In genomic region chr3:102233881-102234280, GRCh38 we compare ENCODE assay signal across 12 cellular contexts.
DNase-seq lines count a peak whose midpoint lies in the region; ATAC-seq and TF ChIP-seq lines count a peak whose summit lies in the region.
"Had no signal": no experiment of that assay in that cellular context is flagged by ENCODE, and none has a peak within 500 bp of the region (broad histone marks: within the 10 kb centered on the region; RNA-seq: fewer than 3 reads in every experiment).

No MANE protein-coding gene starts in this region.

- H3K27me3 ChIP-seq in BLaER1 (no peaks in the 10 kb centered on the region), breast epithelium (no peaks in the 10 kb centered on the region)

- no peak overlapping the region for H3K4me3 ChIP-seq in BLaER1
- H3K4me3 ChIP-seq in breast epithelium: no peak overlapping the region
- H3K4me3 ChIP-seq: lower lobe of right lung had no signal

- no peak overlapping the region; the same call in 1 of the 2 replicates for H3K9ac ChIP-seq in BLaER1

- H3K4me1 ChIP-seq in BLaER1: peaks cover 62% of the 10 kb centered on the region
- no peaks in the 10 kb centered on the region for H3K4me1 ChIP-seq in breast epithelium
- H3K4me1 ChIP-seq: lower lobe of right lung had no signal

- DNase-seq in breast epithelium (ENCODE audit: low spot score in 2 of 2): no peak
- DNase-seq in stimulated activated naive CD8-positive, alpha-beta T cell treated with anti-CD3 and anti-CD28 coated beads, Interleukin-15, Interleukin-2, amounts not matched to agents 100 U/mL and 50 U/mL, for 24 hours: no peak
- DNase-seq in KG1 (lab: John Stamatoyannopoulos, UW): no peak
- DNase-seq: activated CD4-positive, alpha-beta T cell treated with anti-CD3 and anti-CD28 coated beads, Interleukin-2, amount 50 U/mL, for 4 hours; lower lobe of right lung; MV-4-11; RPMI8226 had no signal

- no peaks in the 10 kb centered on the region for H3K9me3 ChIP-seq in BLaER1
- H3K9me3 ChIP-seq in breast epithelium: no peaks in the 10 kb centered on the region
- H3K9me3 ChIP-seq: lower lobe of right lung had no signal

- no peaks in the 10 kb centered on the region for H3K36me3 ChIP-seq in BLaER1
- no peaks in the 10 kb centered on the region for H3K36me3 ChIP-seq in breast epithelium
- H3K36me3 ChIP-seq: lower lobe of right lung had no signal

- ATAC-seq in GM19351 (IDR thresholded peaks at IDR 0.05; ENCODE audit: unreplicated experiment) (peak; percentile 87), HG02840 (IDR thresholded peaks at IDR 0.05; ENCODE audit: low FRiP score, unreplicated experiment) (peak; percentile 72), HG03575 (IDR thresholded peaks at IDR 0.05; ENCODE audit: extremely low read depth, insufficient number of reproducible peaks, low FRiP score, unreplicated experiment) (peak; percentile 96), SK-N-SH treated with all-trans-retinoic acid at 6 μM for 48 hours (no peak)
- ATAC-seq in stimulated activated naive CD8-positive, alpha-beta T cell treated with anti-CD3 and anti-CD28 coated beads, Interleukin-15, Interleukin-2, amounts not matched to agents 100 U/mL and 50 U/mL, for 24 hours: no peak
- ATAC-seq: lower lobe of right lung had no signal

- H3K4me2 ChIP-seq in BLaER1: peak overlapping the region; percentile 70

- intact Hi-C loops in breast epithelium (cut with DNase I; ENCODE audit: low total_unique reads): no loop called here

- TF ChIP-seq CTCF in breast epithelium (IDR thresholded peaks at IDR 0.05): no peak

- H4K20me1 ChIP-seq in BLaER1: no peaks in the 10 kb centered on the region

- no peak overlapping the region; the same call in 1 of the 2 replicates for H3K27ac ChIP-seq in BLaER1
- H3K27ac ChIP-seq in breast epithelium: no peak overlapping the region
- H3K27ac ChIP-seq: lower lobe of right lung had no signal

- TF ChIP-seq POLR2A in breast epithelium (IDR thresholded peaks at IDR 0.05): no peak

TF ChIP-seq in SK-N-SH treated with all-trans-retinoic acid at 6 μM for 48 hours, 23 proteins besides CTCF, POLR2A, EP300 and RAD21:
- no peak for TF ChIP-seq ZFP3 (CRISPR knock-in tag; IDR thresholded peaks at IDR 0.05)
- TF ChIP-seq ZNF565 (CRISPR knock-in tag; conservative IDR thresholded peaks at IDR 0.05; ENCODE audit: low read depth): no peak
- TF ChIP-seq POU6F1 (CRISPR knock-in tag; IDR thresholded peaks at IDR 0.05; ENCODE audit: borderline replicate concordance, low read depth): no peak
- TF ChIP-seq SNAI2 (CRISPR knock-in tag; IDR thresholded peaks at IDR 0.05): no peak
- no peak for TF ChIP-seq PPARA (CRISPR knock-in tag; IDR thresholded peaks at IDR 0.05; ENCODE audit: borderline replicate concordance)
- no peak for TF ChIP-seq ZNF8 (CRISPR knock-in tag; IDR thresholded peaks at IDR 0.05)
- TF ChIP-seq ARNTL (CRISPR knock-in tag; IDR thresholded peaks at IDR 0.05; ENCODE audit: borderline replicate concordance, low read depth): no peak

Comparison
In these comparisons a context has a peak if more than half of its experiments do, and no peak if none do; other contexts are left out.
1. ATAC-seq: peak in GM19351 (single experiment), HG02840 (single experiment) and HG03575 (single experiment); none in SK-N-SH treated with all-trans-retinoic acid at 6 μM for 48 hours (single experiment) and stimulated activated naive CD8-positive, alpha-beta T cell treated with anti-CD3 and anti-CD28 coated beads, Interleukin-15, Interleukin-2, amounts not matched to agents 100 U/mL and 50 U/mL, for 24 hours (single experiment).